ENCODE assay signal across 29 cellular contexts in genomic region chr4:1405249-1405635, GRCh38. TPM values are rescaled to one million over a fixed set of nuclear protein-coding genes. Genes with fewer than 3 reads are reported as not detected.
DNase-seq lines count a peak whose midpoint lies in the region; ATAC-seq and TF ChIP-seq lines count a peak whose summit lies in the region.
"Had no signal": no experiment of that assay in that cellular context is flagged by ENCODE, and none has a peak within 500 bp of the region (broad histone marks: within the 10 kb centered on the region; RNA-seq: fewer than 3 reads in every experiment).

No MANE protein-coding gene starts in this region.

- no peaks in the 10 kb centered on the region for H3K36me3 ChIP-seq in CD4-positive, CD25-positive, alpha-beta regulatory T cell (ENCODE audit: control insufficient read depth, insufficient read depth, low read length)
- no peaks in the 10 kb centered on the region for H3K36me3 ChIP-seq in right lobe of liver
- H3K36me3 ChIP-seq: BLaER1 treated with 17β-estradiol and CSF1 and Interleukin-3, amounts not matched to agents 10 nM and 100 nM; heart right ventricle; upper lobe of left lung had no signal

- POLR2A ChIA-PET in activated CD8-positive, alpha-beta T cell treated with anti-CD3 and anti-CD28 coated beads, Interleukin-2, amount 10 ng/mL, durations not matched to agents 7 days and 5 days (lab: Charles Lee): no interaction called here
- POLR2A ChIA-PET in activated CD8-positive, alpha-beta T cell treated with anti-CD3 and anti-CD28 coated beads for 36 hours (lab: Charles Lee): no interaction called here
- POLR2A ChIA-PET in WTC11 (lab: Charles Lee): no interaction called here

- TF ChIP-seq CTCF in activated CD8-positive, alpha-beta T cell treated with anti-CD3 and anti-CD28 coated beads for 36 hours (IDR thresholded peaks at IDR 0.05): no peak
- TF ChIP-seq CTCF in WTC11 (IDR thresholded peaks at IDR 0.05) (no peak), glutamatergic neuron (IDR thresholded peaks at IDR 0.05; ENCODE audit: partially characterized antibody, unreplicated experiment) (no peak), right lobe of liver (IDR thresholded peaks at IDR 0.05) (no peak)

- no peaks in the 10 kb centered on the region for H3K9me3 ChIP-seq in CD4-positive, CD25-positive, alpha-beta regulatory T cell (ENCODE audit: control insufficient read depth in 2 of 2, low read length in 2 of 2)
- no peaks in the 10 kb centered on the region for H3K9me3 ChIP-seq in right lobe of liver
- H3K9me3 ChIP-seq: Caco-2, heart right ventricle, upper lobe of left lung had no signal

- TF ChIP-seq POLR2A in right lobe of liver (IDR thresholded peaks at IDR 0.05): no peak

- peak overlapping the region; percentile 81 for H3K27ac Mint-ChIP-seq in activated CD8-positive, alpha-beta T cell treated with anti-CD3 and anti-CD28 coated beads, Interleukin-2, amount 10 ng/mL, durations not matched to agents 7 days and 5 days
- H3K27ac Mint-ChIP-seq in activated CD8-positive, alpha-beta T cell treated with anti-CD3 and anti-CD28 coated beads for 36 hours: no peak overlapping the region
- peak overlapping the region in 1 of 3 donors; percentile 63 for H3K27ac Mint-ChIP-seq in CD4-positive, CD25-positive, alpha-beta regulatory T cell
- H3K27ac Mint-ChIP-seq in WTC11 (no peak overlapping the region), glutamatergic neuron (ENCODE audit: unreplicated experiment) (no peak overlapping the region)

- no peak for ATAC-seq in activated CD8-positive, alpha-beta T cell treated with anti-CD3 and anti-CD28 coated beads, Interleukin-2, amount 10 ng/mL, durations not matched to agents 7 days and 5 days
- ATAC-seq in activated CD8-positive, alpha-beta T cell treated with anti-CD3 and anti-CD28 coated beads for 36 hours: no peak
- no peak for ATAC-seq in CD4-positive, CD25-positive, alpha-beta regulatory T cell (ENCODE audit: low read depth in 2 of 2)
- ATAC-seq in WTC11 (no peak), HG03571 (IDR thresholded peaks at IDR 0.05; ENCODE audit: unreplicated experiment) (no peak), right lobe of liver (no peak)
- ATAC-seq: esophagus mucosa, foreskin keratinocyte, heart right ventricle, right cardiac atrium had no signal

- H3K4me3 Mint-ChIP-seq in activated CD8-positive, alpha-beta T cell treated with anti-CD3 and anti-CD28 coated beads, Interleukin-2, amount 10 ng/mL, durations not matched to agents 7 days and 5 days: peak overlapping the region; percentile 58
- H3K4me3 Mint-ChIP-seq in activated CD8-positive, alpha-beta T cell treated with anti-CD3 and anti-CD28 coated beads for 36 hours: no peak overlapping the region
- H3K4me3 Mint-ChIP-seq in CD4-positive, CD25-positive, alpha-beta regulatory T cell: peak overlapping the region in 3 of 4 donors; percentile 15 to 83 (median 28)
- H3K4me3 Mint-ChIP-seq in WTC11 (peak overlapping the region; percentile 50), glutamatergic neuron (ENCODE audit: unreplicated experiment) (peak overlapping the region; percentile 59)
- H3K4me3 Mint-ChIP-seq: neural crest cell had no signal

- no peak overlapping the region for H3K27ac ChIP-seq in CD4-positive, CD25-positive, alpha-beta regulatory T cell (ENCODE audit: insufficient read depth, low read length, poor library complexity, severe bottlenecking)
- H3K27ac ChIP-seq in right lobe of liver: no peak overlapping the region
- H3K27ac ChIP-seq: BLaER1 treated with 17β-estradiol and CSF1 and Interleukin-3, amounts not matched to agents 10 nM and 100 nM; foreskin keratinocyte; heart right ventricle; upper lobe of left lung had no signal

- peaks cover 6% of the 10 kb centered on the region for H3K4me1 ChIP-seq in CD4-positive, CD25-positive, alpha-beta regulatory T cell (ENCODE audit: control insufficient read depth, insufficient read depth, low read length, poor library complexity, severe bottlenecking)
- H3K4me1 ChIP-seq in right lobe of liver: no peaks in the 10 kb centered on the region
- H3K4me1 ChIP-seq: BLaER1 treated with 17β-estradiol and CSF1 and Interleukin-3, amounts not matched to agents 10 nM and 100 nM; Caco-2; foreskin keratinocyte had no signal

- H3K27me3 Mint-ChIP-seq in activated CD8-positive, alpha-beta T cell treated with anti-CD3 and anti-CD28 coated beads, Interleukin-2, amount 10 ng/mL, durations not matched to agents 7 days and 5 days (ENCODE audit: low read depth): peaks cover 52% of the 10 kb centered on the region
- H3K27me3 Mint-ChIP-seq in activated CD8-positive, alpha-beta T cell treated with anti-CD3 and anti-CD28 coated beads for 36 hours: peaks cover 53% of the 10 kb centered on the region
- peaks cover 43% of the 10 kb centered on the region for H3K27me3 Mint-ChIP-seq in CD4-positive, CD25-positive, alpha-beta regulatory T cell
- H3K27me3 Mint-ChIP-seq in WTC11 (ENCODE audit: low read depth): peaks cover 92% of the 10 kb centered on the region
- H3K27me3 Mint-ChIP-seq in glutamatergic neuron (ENCODE audit: unreplicated experiment): peaks cover 19% of the 10 kb centered on the region

- WGBS in right lobe of liver (ENCODE audit: insufficient coverage, low coverage, low lambda C conversion rate, missing lambda C conversion rate): 3% methylated on average over 24 of the region's 26 CpGs

- H3K4me1 Mint-ChIP-seq in activated CD8-positive, alpha-beta T cell treated with anti-CD3 and anti-CD28 coated beads, Interleukin-2, amount 10 ng/mL, durations not matched to agents 7 days and 5 days (ENCODE audit: low read depth): peaks cover 3% of the 10 kb centered on the region
- H3K4me1 Mint-ChIP-seq in activated CD8-positive, alpha-beta T cell treated with anti-CD3 and anti-CD28 coated beads for 36 hours (ENCODE audit: low read depth): peaks cover 7% of the 10 kb centered on the region
- peaks cover 0 to 16% (median 4%) of the 10 kb centered on the region in 4 donors for H3K4me1 Mint-ChIP-seq in CD4-positive, CD25-positive, alpha-beta regulatory T cell
- H3K4me1 Mint-ChIP-seq in WTC11: peaks cover 13% of the 10 kb centered on the region
- peaks cover 6% of the 10 kb centered on the region for H3K4me1 Mint-ChIP-seq in glutamatergic neuron (ENCODE audit: low read depth, unreplicated experiment)
- H3K4me1 Mint-ChIP-seq: neural crest cell had no signal

- no peaks in the 10 kb centered on the region for H3K9me3 Mint-ChIP-seq in activated CD8-positive, alpha-beta T cell treated with anti-CD3 and anti-CD28 coated beads, Interleukin-2, amount 10 ng/mL, durations not matched to agents 7 days and 5 days (ENCODE audit: insufficient read depth)
- H3K9me3 Mint-ChIP-seq in activated CD8-positive, alpha-beta T cell treated with anti-CD3 and anti-CD28 coated beads for 36 hours: no peaks in the 10 kb centered on the region
- peaks cover 0 to 3% (median 0%) of the 10 kb centered on the region in 7 donors for H3K9me3 Mint-ChIP-seq in CD4-positive, CD25-positive, alpha-beta regulatory T cell
- H3K9me3 Mint-ChIP-seq in WTC11: no peaks in the 10 kb centered on the region
- peaks cover 6% of the 10 kb centered on the region for H3K9me3 Mint-ChIP-seq in glutamatergic neuron (ENCODE audit: unreplicated experiment)

- CTCF ChIA-PET in activated CD8-positive, alpha-beta T cell treated with anti-CD3 and anti-CD28 coated beads, Interleukin-2, amount 10 ng/mL, durations not matched to agents 7 days and 5 days (lab: Charles Lee): no interaction called here
- CTCF ChIA-PET in activated CD8-positive, alpha-beta T cell treated with anti-CD3 and anti-CD28 coated beads for 36 hours (lab: Charles Lee): no interaction called here
- CTCF ChIA-PET in WTC11 (lab: Charles Lee): no interaction called here

- no peak overlapping the region for H3K4me3 ChIP-seq in CD4-positive, CD25-positive, alpha-beta regulatory T cell (ENCODE audit: low read depth, low read length)
- H3K4me3 ChIP-seq in right lobe of liver: no peak overlapping the region
- H3K4me3 ChIP-seq: upper lobe of left lung had no signal

- DNase-seq in activated CD8-positive, alpha-beta T cell treated with anti-CD3 and anti-CD28 coated beads, Interleukin-2, amount 10 ng/mL, durations not matched to agents 7 days and 5 days: no peak
- no peak for DNase-seq in activated CD8-positive, alpha-beta T cell treated with anti-CD3 and anti-CD28 coated beads for 36 hours
- DNase-seq in CD4-positive, CD25-positive, alpha-beta regulatory T cell: no peak
- DNase-seq in WTC11 (ENCODE audit: low spot score) (no peak), glutamatergic neuron (no peak), NCI-H146 treated with DMSO at 0.1 percent for 48 hours (lab: John Stamatoyannopoulos, UW; ENCODE audit: unreplicated experiment) (no peak), right lobe of liver (no peak)
- DNase-seq: ACHN; activated effector memory CD4-positive, alpha-beta T cell treated with anti-CD3 and anti-CD28 coated beads, Interleukin-2, amount 50 U/mL, for 16 hours; anterior cingulate cortex; Caco-2; foreskin keratinocyte; GDM1; HCEC 1CT; heart right ventricle; mammary epithelial cell; NCI-H1092 treated with DMSO at 0.1 percent for 48 hours; NCI-H1930; NCI-H526 treated with DMSO at 0.1 percent for 48 hours; SHP77; stimulated activated CD4-positive, alpha-beta T cell treated with anti-CD3 and anti-CD28 coated beads, Interleukin-4, amount 100 ng/mL, for 1 hour; substantia nigra had no signal

- intact Hi-C loops in activated CD8-positive, alpha-beta T cell treated with anti-CD3 and anti-CD28 coated beads for 36 hours (cut with micrococcal nuclease): no loop called here
- intact Hi-C loops in right lobe of liver (cut with DNase I): no loop called here

- H3K36me3 Mint-ChIP-seq in activated CD8-positive, alpha-beta T cell treated with anti-CD3 and anti-CD28 coated beads, Interleukin-2, amount 10 ng/mL, durations not matched to agents 7 days and 5 days (ENCODE audit: low read depth): peaks cover 6% of the 10 kb centered on the region
- no peaks in the 10 kb centered on the region for H3K36me3 Mint-ChIP-seq in activated CD8-positive, alpha-beta T cell treated with anti-CD3 and anti-CD28 coated beads for 36 hours (ENCODE audit: low read depth)
- H3K36me3 Mint-ChIP-seq in CD4-positive, CD25-positive, alpha-beta regulatory T cell: no peaks in the 10 kb centered on the region
- H3K36me3 Mint-ChIP-seq in WTC11: no peaks in the 10 kb centered on the region
- no peaks in the 10 kb centered on the region for H3K36me3 Mint-ChIP-seq in glutamatergic neuron (ENCODE audit: unreplicated experiment)

- H3K27me3 ChIP-seq in CD4-positive, CD25-positive, alpha-beta regulatory T cell (ENCODE audit: control insufficient read depth, insufficient read depth, low read length): peaks cover 7% of the 10 kb centered on the region
- peaks cover 3 to 33% of the 10 kb centered on the region in 2 donors for H3K27me3 ChIP-seq in right lobe of liver

RNA-seq across cellular contexts. Expression of gene NKX1-1, which starts 1.0 kb away (rescaled TPM):
- not detected for total RNA-seq in activated CD8-positive, alpha-beta T cell treated with anti-CD3 and anti-CD28 coated beads, Interleukin-2, amount 10 ng/mL, durations not matched to agents 7 days and 5 days
- not detected for total RNA-seq in activated CD8-positive, alpha-beta T cell treated with anti-CD3 and anti-CD28 coated beads for 36 hours
- not detected for total RNA-seq in CD4-positive, CD25-positive, alpha-beta regulatory T cell
- polyA plus RNA-seq in CD4-positive, CD25-positive, alpha-beta regulatory T cell: not detected
- total RNA-seq in WTC11 (2021) (not detected in 3 replicates), glutamatergic neuron (ENCODE audit: unreplicated experiment) (not detected), right lobe of liver (not detected)
- total RNA-seq: Caco-2, esophagus mucosa, foreskin keratinocyte, heart right ventricle, HT1080, mammary epithelial cell, neural crest cell, right cardiac atrium, upper lobe of left lung had no signal
- polyA plus RNA-seq: foreskin keratinocyte, heart right ventricle, mammary epithelial cell, right cardiac atrium had no signal

RNA-seq across cellular contexts. Expression of gene UVSSA, which starts 58.2 kb away (rescaled TPM):
- total RNA-seq in activated CD8-positive, alpha-beta T cell treated with anti-CD3 and anti-CD28 coated beads, Interleukin-2, amount 10 ng/mL, durations not matched to agents 7 days and 5 days: 10 to 100 TPM; 16.7 to 17.0 TPM
- total RNA-seq in activated CD8-positive, alpha-beta T cell treated with anti-CD3 and anti-CD28 coated beads for 36 hours: 10 to 100 TPM; 18.6 to 20.2 TPM
- 42.9 TPM for total RNA-seq in CD4-positive, CD25-positive, alpha-beta regulatory T cell
- polyA plus RNA-seq in CD4-positive, CD25-positive, alpha-beta regulatory T cell: 1 to 10 TPM; 2.1 to 4.4 (median 3.4) TPM
- total RNA-seq in WTC11 (2021) (36.9 to 41.5 TPM (median 40.4 TPM) in 3 replicates), glutamatergic neuron (ENCODE audit: unreplicated experiment) (33.9 TPM), right lobe of liver (10 to 100 TPM in 3 of 6 experiments, 1 to 10 TPM in 3; 9.1 to 14.5 (median 11.3) TPM)
